ENCODE assay signal across 13 cellular contexts in the genomic region with DNA sequence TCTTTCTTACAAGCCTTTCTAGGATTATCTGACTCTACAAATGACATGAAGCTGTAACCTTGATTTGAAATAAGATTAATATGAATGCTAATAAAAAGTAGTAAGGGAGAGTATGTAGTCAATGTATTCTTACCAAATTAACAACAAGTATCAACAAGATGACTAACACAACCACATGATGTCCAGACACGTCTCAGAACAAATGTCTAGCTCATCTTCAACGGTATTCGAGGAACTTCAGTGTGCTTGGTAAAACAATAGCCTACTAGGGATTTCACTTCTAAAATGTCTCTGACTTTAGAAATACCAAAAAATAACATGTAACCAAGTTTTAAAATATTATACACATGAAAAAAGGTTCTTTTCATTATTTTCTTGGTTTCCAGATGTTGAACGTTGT. TPM values are rescaled to one million over a fixed set of nuclear protein-coding genes. Genes with fewer than 3 reads are reported as not detected.
A peak's percentile ranks its signal among the peaks of the same experiment; 100 is the strongest.
DNase-seq lines count a peak whose midpoint lies in the region; ATAC-seq and TF ChIP-seq lines count a peak whose summit lies in the region.
"Had no signal": no experiment of that assay in that cellular context is flagged by ENCODE, and none has a peak within 500 bp of the region (broad histone marks: within the 10 kb centered on the region; RNA-seq: fewer than 3 reads in every experiment).

No MANE protein-coding gene starts in this region.

- no peaks in the 10 kb centered on the region for H3K9me3 Mint-ChIP-seq in CD8-positive, alpha-beta T cell
- peaks cover 0 to 3% (median 0%) of the 10 kb centered on the region in 11 donors for H3K9me3 Mint-ChIP-seq in naive thymus-derived CD4-positive, alpha-beta T cell
- H3K9me3 Mint-ChIP-seq: T-helper 1 cell treated with Interleukin-12 subunit alpha and Interleukin-12 subunit beta and Interleukin-4 antibody, amounts not matched to agents 30 μg/mL and 1 μg/mL, for 36 hours had no signal

- in situ Hi-C loops in brain microvascular endothelial cell (cut with HindIII; ENCODE audit: low pct_ligation_motif_present, low sequenced_read_pairs), result no loop called here

- H3K4me3 ChIP-seq in CD8-positive, alpha-beta T cell (ENCODE audit: low read depth, low read length), result no peak overlapping the region
- H3K4me3 ChIP-seq in HEK293 (ENCODE audit: low read depth, low read length), result no peak overlapping the region
- H3K4me3 ChIP-seq in brain microvascular endothelial cell (ENCODE audit: low read depth, low read length), result no peak overlapping the region
- no peak overlapping the region for H3K4me3 ChIP-seq in naive thymus-derived CD4-positive, alpha-beta T cell (ENCODE audit: low read length)

- DNase-seq in CD8-positive, alpha-beta T cell, result no peak
- peak; percentile 63 for DNase-seq in brain microvascular endothelial cell
- no peak for DNase-seq in naive thymus-derived CD4-positive, alpha-beta T cell
- DNase-seq in H4 (ENCODE audit: low spot score), result no peak
- DNase-seq in NCI-H128 (lab: John Stamatoyannopoulos, UW; ENCODE audit: unreplicated experiment), result no peak
- no peak for DNase-seq in COLO668 (lab: John Stamatoyannopoulos, UW; ENCODE audit: unreplicated experiment)
- DNase-seq: anterior cingulate cortex; DMS53; NCI-H2081; stimulated activated CD4-positive, alpha-beta T cell treated with anti-CD3 and anti-CD28 coated beads, Interleukin-15, amount 100 ng/mL, for 24 hours had no signal

- no peak for ATAC-seq in CD8-positive, alpha-beta T cell
- ATAC-seq in naive thymus-derived CD4-positive, alpha-beta T cell, result no peak
- no peak for ATAC-seq in HG03354 (IDR thresholded peaks at IDR 0.05; ENCODE audit: poor library complexity, severe bottlenecking, unreplicated experiment)

- H3K4me3 Mint-ChIP-seq in CD8-positive, alpha-beta T cell, result no peak overlapping the region
- H3K4me3 Mint-ChIP-seq in naive thymus-derived CD4-positive, alpha-beta T cell, result peak overlapping the region in 4 of 10 donors; percentile 2 to 30 (median 6)
- H3K4me3 Mint-ChIP-seq: T-helper 1 cell treated with Interleukin-12 subunit alpha and Interleukin-12 subunit beta and Interleukin-4 antibody, amounts not matched to agents 30 μg/mL and 1 μg/mL, for 36 hours had no signal

- intact Hi-C loops in CD8-positive, alpha-beta T cell (cut with DNase I, micrococcal nuclease), result no loop called here
- intact Hi-C loops in naive thymus-derived CD4-positive, alpha-beta T cell (cut with micrococcal nuclease), result no loop called here

- H3K27me3 Mint-ChIP-seq in CD8-positive, alpha-beta T cell (ENCODE audit: low read depth), result no peaks in the 10 kb centered on the region
- H3K27me3 Mint-ChIP-seq in naive thymus-derived CD4-positive, alpha-beta T cell, result no peaks in the 10 kb centered on the region

- peaks cover 75% of the 10 kb centered on the region for H3K4me1 Mint-ChIP-seq in CD8-positive, alpha-beta T cell (ENCODE audit: low read depth)
- H3K4me1 Mint-ChIP-seq in naive thymus-derived CD4-positive, alpha-beta T cell, result peaks cover 56 to 84% (median 72%) of the 10 kb centered on the region in 7 donors

- peaks cover 55% of the 10 kb centered on the region for H3K4me1 ChIP-seq in CD8-positive, alpha-beta T cell (ENCODE audit: insufficient read depth, low read length)
- H3K4me1 ChIP-seq in HEK293 (ENCODE audit: control insufficient read depth, insufficient read depth, low read length), result peaks cover 18% of the 10 kb centered on the region
- peaks cover 35 to 36% of the 10 kb centered on the region in 2 donors for H3K4me1 ChIP-seq in naive thymus-derived CD4-positive, alpha-beta T cell (ENCODE audit: control insufficient read depth in 2 of 2, insufficient read depth in 2 of 2, low read length in 2 of 2)

- H3K36me3 ChIP-seq in CD8-positive, alpha-beta T cell (ENCODE audit: insufficient read depth, low read length), result no peaks in the 10 kb centered on the region
- peaks cover 0 to 15% of the 10 kb centered on the region in 2 experiments; a peak in 1 of 3 replicates for H3K36me3 ChIP-seq in HEK293 (ENCODE audit: control insufficient read depth in 2 of 2, insufficient read depth in 1 of 2, low read length in 2 of 2)
- no peaks in the 10 kb centered on the region for H3K36me3 ChIP-seq in brain microvascular endothelial cell (replicated peaks)
- H3K36me3 ChIP-seq in naive thymus-derived CD4-positive, alpha-beta T cell (ENCODE audit: control insufficient read depth in 2 of 3, insufficient read depth in 3 of 3, low read length in 3 of 3), result peaks cover 0 to 9% (median 0%) of the 10 kb centered on the region in 3 experiments

- no peak for TF ChIP-seq CTCF in CD8-positive, alpha-beta T cell (IDR thresholded peaks at IDR 0.05)
- TF ChIP-seq CTCF in HEK293 (tag by site-specific recombination; IDR thresholded peaks at IDR 0.05), result no peak
- TF ChIP-seq CTCF in brain microvascular endothelial cell (IDR thresholded peaks at IDR 0.05; ENCODE audit: low read depth, low read length, missing control alignments), result no peak

- CTCF ChIA-PET in CD8-positive, alpha-beta T cell (lab: Charles Lee), result interaction anchor here (1.1 kb wide), 1 partner anchor 9 kb away, joined by 3 read pairs; no protein-coding TSS in a partner anchor
- CTCF ChIA-PET in HEK293 (lab: Yijun Ruan, JAX), result interaction anchor here (0.9 kb wide), 1 partner anchor 16 kb away, joined by 3 read pairs; no protein-coding TSS in a partner anchor
- CTCF ChIA-PET in naive thymus-derived CD4-positive, alpha-beta T cell (lab: Charles Lee), result no interaction called here

- peaks cover 23% of the 10 kb centered on the region for H3K36me3 Mint-ChIP-seq in CD8-positive, alpha-beta T cell
- peaks cover 0 to 6% (median 4%) of the 10 kb centered on the region in 5 donors for H3K36me3 Mint-ChIP-seq in naive thymus-derived CD4-positive, alpha-beta T cell

- H3K27me3 ChIP-seq in CD8-positive, alpha-beta T cell (ENCODE audit: insufficient read depth, low read length), result no peaks in the 10 kb centered on the region
- H3K27me3 ChIP-seq in brain microvascular endothelial cell (replicated peaks), result no peaks in the 10 kb centered on the region
- no peaks in the 10 kb centered on the region for H3K27me3 ChIP-seq in naive thymus-derived CD4-positive, alpha-beta T cell (ENCODE audit: control insufficient read depth in 2 of 2, insufficient read depth in 2 of 2, low read length in 2 of 2)

- H3K9me3 ChIP-seq in CD8-positive, alpha-beta T cell (ENCODE audit: low read length), result no peaks in the 10 kb centered on the region
- H3K9me3 ChIP-seq in HEK293 (ENCODE audit: control insufficient read depth, insufficient read depth, low read depth, low read length), result no peaks in the 10 kb centered on the region
- no peaks in the 10 kb centered on the region for H3K9me3 ChIP-seq in naive thymus-derived CD4-positive, alpha-beta T cell (ENCODE audit: control insufficient read depth in 2 of 3, low read length in 3 of 3)

- POLR2A ChIA-PET in CD8-positive, alpha-beta T cell (lab: Charles Lee), result no interaction called here
- POLR2A ChIA-PET in HEK293 (lab: Yijun Ruan, JAX), result interaction anchor here (0.5 kb wide), 1 partner anchor 204 kb away, joined by 3 read pairs; no protein-coding TSS in a partner anchor
- POLR2A ChIA-PET in naive thymus-derived CD4-positive, alpha-beta T cell (lab: Charles Lee), result interaction anchor here (0.5 to 1.2 kb wide), 5 partner anchors 9 to 210 kb away, joined by 3 to 4 read pairs (median 3); a partner anchor contains a TSS

- no peak overlapping the region for H3K27ac ChIP-seq in CD8-positive, alpha-beta T cell (ENCODE audit: low read depth, low read length)
- H3K27ac ChIP-seq in HEK293 (ENCODE audit: extremely low read depth, low read depth, low read length), result no peak overlapping the region
- H3K27ac ChIP-seq in brain microvascular endothelial cell, result peak overlapping the region; percentile 46
- H3K27ac ChIP-seq in naive thymus-derived CD4-positive, alpha-beta T cell (ENCODE audit: low read depth, low read length), result no peak overlapping the region

- peak overlapping the region; percentile 55 for H3K27ac Mint-ChIP-seq in CD8-positive, alpha-beta T cell
- H3K27ac Mint-ChIP-seq in naive thymus-derived CD4-positive, alpha-beta T cell, result peak overlapping the region in 7 of 9 donors; percentile 26 to 97 (median 88)
- H3K27ac Mint-ChIP-seq: T-helper 1 cell treated with Interleukin-12 subunit alpha and Interleukin-12 subunit beta and Interleukin-4 antibody, amounts not matched to agents 30 μg/mL and 1 μg/mL, for 36 hours had no signal

TF ChIP-seq in HEK293, 187 proteins besides CTCF, POLR2A, EP300 and RAD21 (continues in another document):
- TF ChIP-seq, protein P1, sequence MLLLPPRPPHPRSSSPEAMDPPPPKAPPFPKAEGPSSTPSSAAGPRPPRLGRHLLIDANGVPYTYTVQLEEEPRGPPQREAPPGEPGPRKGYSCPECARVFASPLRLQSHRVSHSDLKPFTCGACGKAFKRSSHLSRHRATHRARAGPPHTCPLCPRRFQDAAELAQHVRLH (tag by site-specific recombination; IDR thresholded peaks at IDR 0.05), result no peak
- no peak for TF ChIP-seq ZNF660 (tag by site-specific recombination; IDR thresholded peaks at IDR 0.05)
- TF ChIP-seq, protein P2, sequence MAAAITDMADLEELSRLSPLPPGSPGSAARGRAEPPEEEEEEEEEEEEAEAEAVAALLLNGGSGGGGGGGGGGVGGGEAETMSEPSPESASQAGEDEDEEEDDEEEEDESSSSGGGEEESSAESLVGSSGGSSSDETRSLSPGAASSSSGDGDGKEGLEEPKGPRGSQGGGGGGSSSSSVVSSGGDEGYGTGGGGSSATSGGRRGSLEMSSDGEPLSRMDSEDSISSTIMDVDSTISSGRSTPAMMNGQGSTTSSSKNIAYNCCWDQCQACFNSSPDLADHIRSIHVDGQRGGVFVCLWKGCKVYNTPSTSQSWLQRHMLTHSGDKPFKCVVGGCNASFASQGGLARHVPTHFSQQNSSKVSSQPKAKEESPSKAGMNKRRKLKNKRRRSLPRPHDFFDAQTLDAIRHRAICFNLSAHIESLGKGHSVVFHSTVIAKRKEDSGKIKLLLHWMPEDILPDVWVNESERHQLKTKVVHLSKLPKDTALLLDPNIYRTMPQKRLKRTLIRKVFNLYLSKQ (tag by site-specific recombination; IDR thresholded peaks at IDR 0.05; ENCODE audit: borderline replicate concordance), result no peak

RNA-seq across cellular contexts. Expression of a gene that starts 3.4 kb away (rescaled TPM):
- total RNA-seq in CD8-positive, alpha-beta T cell, result 100 to 1,000 TPM in 1 of 2 experiments, 10 to 100 TPM in 1; 97.5 to 104 TPM
- 100 to 1,000 TPM; 127 to 231 (median 169) TPM for total RNA-seq in naive thymus-derived CD4-positive, alpha-beta T cell
- polyA plus RNA-seq in naive thymus-derived CD4-positive, alpha-beta T cell, result 10 to 100 TPM; 42.8 to 71.8 TPM
- 324 and 350 TPM in 2 replicates for total RNA-seq in H4 (2014; rRNA removed; shearing (Covaris generic))

RNA-seq across cellular contexts. Expression of a gene that starts 3.6 kb away (rescaled TPM):
- total RNA-seq in CD8-positive, alpha-beta T cell, result 100 to 1,000 TPM; 216 to 246 TPM
- total RNA-seq in naive thymus-derived CD4-positive, alpha-beta T cell, result 100 to 1,000 TPM; 189 to 340 (median 209) TPM
- 100 to 1,000 TPM; 129 to 134 TPM for polyA plus RNA-seq in naive thymus-derived CD4-positive, alpha-beta T cell
- total RNA-seq in H4 (2014; rRNA removed; shearing (Covaris generic)), result 250 and 279 TPM in 2 replicates

RNA-seq across cellular contexts. Expression of a gene that starts 44.0 kb away (rescaled TPM):
- total RNA-seq in CD8-positive, alpha-beta T cell, result 10 to 100 TPM; 20.6 to 22.5 TPM
- 10 to 100 TPM; 12.4 to 31.0 (median 22.1) TPM for total RNA-seq in naive thymus-derived CD4-positive, alpha-beta T cell
- 1 to 10 TPM; 6.2 to 7.2 TPM for polyA plus RNA-seq in naive thymus-derived CD4-positive, alpha-beta T cell
- 23.6 and 29.4 TPM in 2 replicates for total RNA-seq in H4 (2014; rRNA removed; shearing (Covaris generic))
